ENCODE assay signal across 1 cellular context in the genomic region with DNA sequence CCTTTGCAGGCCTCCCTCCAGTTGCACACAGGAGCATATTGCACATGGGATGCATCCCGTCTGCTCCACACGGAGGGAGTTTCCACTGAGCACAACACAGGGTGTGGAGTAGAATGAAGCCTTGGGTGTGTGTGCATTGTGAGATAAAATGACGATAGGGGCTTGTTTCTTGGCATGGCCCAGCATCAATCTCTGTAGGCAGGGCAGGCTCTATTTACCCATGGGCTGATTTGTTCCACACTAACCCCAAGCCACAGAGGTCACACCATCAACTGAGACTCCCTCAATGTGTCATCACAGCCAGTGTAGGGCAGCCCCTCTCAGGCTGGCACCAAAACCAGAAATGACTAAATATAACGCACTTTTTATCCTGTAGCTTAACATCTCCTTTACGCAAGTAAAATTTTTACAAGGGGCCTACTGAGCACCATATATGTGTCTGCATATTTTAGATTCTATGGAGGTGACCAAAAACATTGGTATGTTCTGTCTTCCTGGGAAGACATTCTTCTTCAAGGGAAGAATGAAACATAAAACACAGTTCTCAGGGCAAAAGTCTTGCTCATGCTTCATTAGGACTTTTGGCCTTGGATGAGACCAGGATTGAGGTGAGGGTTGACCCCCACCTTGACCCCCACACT.
TF ChIP-seq lines count a peak whose summit lies in the region.

No MANE protein-coding gene starts in this region.

TF ChIP-seq in HCT116, 20 proteins besides CTCF, POLR2A, EP300 and RAD21 (continued from another document):
- TF ChIP-seq FOSL1 (IDR thresholded peaks at IDR 0.05; ENCODE audit: low read depth) (no peak), ZBTB33 (IDR thresholded peaks at IDR 0.05; ENCODE audit: extremely low read depth, insufficient replicate concordance, low read length) (no peak), ELF1 (IDR thresholded peaks at IDR 0.05; ENCODE audit: borderline replicate concordance, low read depth) (no peak), SRF (IDR thresholded peaks at IDR 0.05; ENCODE audit: low read depth) (no peak), EZH2 (IDR thresholded peaks at IDR 0.05) (no peak), CBX3 (IDR thresholded peaks at IDR 0.05; ENCODE audit: low read depth) (no peak), MAX (IDR thresholded peaks at IDR 0.05) (no peak), POLR2AphosphoS5 (IDR thresholded peaks at IDR 0.05; ENCODE audit: low read depth, low read length) (no peak), SP1 (IDR thresholded peaks at IDR 0.05; ENCODE audit: low read depth) (no peak), EZH2phosphoT487 (IDR thresholded peaks at IDR 0.05; ENCODE audit: borderline replicate concordance) (no peak), ZNF274 (IDR thresholded peaks at IDR 0.05; ENCODE audit: low read depth, low read length) (no peak), TCF7L2 (IDR thresholded peaks at IDR 0.05; ENCODE audit: borderline replicate concordance, extremely low read depth, insufficient read depth, insufficient read length) (no peak)
